ENCODE assay signal across 17 cellular contexts in genomic region chr4:118730683-118731082, GRCh38.
"Had no signal": no experiment of that assay in that cellular context is flagged by ENCODE, and none has a peak within 500 bp of the region (broad histone marks: within the 10 kb centered on the region; RNA-seq: fewer than 3 reads in every experiment).

No MANE protein-coding gene starts in this region.

- H3K27me3 ChIP-seq: body of pancreas, dorsolateral prefrontal cortex, hepatocyte, thyroid gland had no signal

- H3K4me2 ChIP-seq: hepatocyte had no signal

- DNase-seq: activated B cell treated with CpG ODN at 0.5 μM for 24 hours; activated CD4-positive, alpha-beta T cell treated with anti-CD3 and anti-CD28 coated beads for 4 hours; activated CD8-positive, alpha-beta memory T cell treated with anti-CD3 and anti-CD28 coated beads, Interleukin-2, amount 50 U/mL, for 4 hours; activated gamma-delta T cell treated with Interleukin-2 at 50 U/mL for 16 hours; activated T-cell treated with anti-CD3 and anti-CD28 coated beads, Interleukin-2, amount 50 U/mL, for 4 hours; body of pancreas; dorsolateral prefrontal cortex; islet precursor cell; occipital lobe; stimulated activated CD4-positive, alpha-beta T cell treated with anti-CD3 and anti-CD28 coated beads, Interleukin-2, amount 100 ng/mL, for 24 hours; stimulated activated naive CD4-positive, alpha-beta T cell treated with Interleukin-2 at 50 U/mL for 16 hours; thyroid gland had no signal

- H3K27ac ChIP-seq: body of pancreas, dorsolateral prefrontal cortex, hepatocyte, thyroid gland had no signal

- H3K27me3 Mint-ChIP-seq: activated B cell treated with CpG ODN at 0.5 μM for 24 hours, progenitor cell of endocrine pancreas had no signal

- H3K4me3 ChIP-seq: body of pancreas, dorsolateral prefrontal cortex, hepatocyte, lung, thyroid gland had no signal

- H3K4me3 Mint-ChIP-seq: activated B cell treated with CpG ODN at 0.5 μM for 24 hours; activated T-cell treated with anti-CD3 and anti-CD28 coated beads, Interleukin-2, amount 50 U/mL, for 4 hours; mesothelial cell of epicardium had no signal

- H3K4me1 ChIP-seq: thyroid gland had no signal

- H3K9me3 ChIP-seq: body of pancreas, thyroid gland had no signal

- H2AFZ ChIP-seq: hepatocyte had no signal

- H3K4me1 Mint-ChIP-seq: activated B cell treated with CpG ODN at 0.5 μM for 24 hours had no signal

- H3K79me2 ChIP-seq: hepatocyte had no signal

- ATAC-seq: activated naive CD4-positive, alpha-beta T cell treated with anti-CD3 and anti-CD28 coated beads, Interleukin-2, amount 50 U/mL, for 72 hours; activated T-cell treated with anti-CD3 and anti-CD28 coated beads, Interleukin-2, amount 50 U/mL, for 4 hours; body of pancreas had no signal

- H3K27ac Mint-ChIP-seq: activated B cell treated with CpG ODN at 0.5 μM for 24 hours, mesothelial cell of epicardium, progenitor cell of endocrine pancreas had no signal

- H3K9me3 Mint-ChIP-seq: activated B cell treated with CpG ODN at 0.5 μM for 24 hours; activated naive CD4-positive, alpha-beta T cell treated with anti-CD3 and anti-CD28 coated beads, Interleukin-2, amount 50 U/mL, for 72 hours; activated T-cell treated with anti-CD3 and anti-CD28 coated beads, Interleukin-2, amount 50 U/mL, for 4 hours; mesothelial cell of epicardium had no signal
